18 cellular contexts compared by ENCODE assay signal in the genomic region with DNA sequence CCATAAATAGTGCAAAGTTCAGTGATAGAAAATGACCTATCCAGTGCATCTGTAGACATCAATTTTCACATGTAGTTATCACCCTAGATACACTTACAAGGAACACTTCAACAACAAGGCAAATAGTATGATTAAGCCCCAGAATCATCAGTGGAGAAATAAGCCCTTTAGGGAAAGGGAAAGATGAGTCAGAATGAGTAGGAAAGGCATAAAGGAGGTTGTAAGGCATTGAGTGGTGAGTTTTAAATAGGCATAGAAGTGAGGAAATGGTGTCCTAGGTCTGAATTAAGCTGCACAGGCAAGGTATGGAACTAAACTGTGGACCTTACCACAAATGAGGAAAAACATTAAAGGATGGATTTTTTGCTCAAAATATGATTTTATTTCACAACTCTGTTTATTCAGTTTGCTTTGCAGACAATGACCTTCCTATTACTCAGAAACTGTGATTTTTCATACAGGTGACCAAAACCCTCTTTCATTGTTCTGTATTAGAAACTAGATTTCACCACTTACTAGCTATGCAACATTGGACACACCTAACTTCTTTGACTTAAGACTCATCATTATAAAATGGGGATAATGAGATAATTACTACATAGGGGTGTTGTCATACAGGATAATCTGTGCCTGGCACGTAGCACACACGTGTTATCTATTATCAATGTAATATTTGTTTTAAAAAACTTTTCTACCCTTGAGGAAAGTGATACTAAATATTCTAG. TPM values are rescaled to one million over a fixed set of nuclear protein-coding genes. Genes with fewer than 3 reads are reported as not detected.
DNase-seq lines count a peak whose midpoint lies in the region; ATAC-seq and TF ChIP-seq lines count a peak whose summit lies in the region.
"Had no signal": no experiment of that assay in that cellular context is flagged by ENCODE, and none has a peak within 500 bp of the region (broad histone marks: within the 10 kb centered on the region; RNA-seq: fewer than 3 reads in every experiment).

No MANE protein-coding gene starts in this region.

- no peaks in the 10 kb centered on the region for H3K4me1 ChIP-seq in GM23338 (ENCODE audit: insufficient read depth)
- no peaks in the 10 kb centered on the region for H3K4me1 ChIP-seq in ascending aorta
- H3K4me1 ChIP-seq: colonic mucosa, right atrium auricular region, suprapubic skin had no signal

- H3K36me3 ChIP-seq in GM23338 (ENCODE audit: insufficient read depth), result no peaks in the 10 kb centered on the region
- no peaks in the 10 kb centered on the region for H3K36me3 ChIP-seq in ascending aorta
- H3K36me3 ChIP-seq: colonic mucosa, right atrium auricular region, suprapubic skin had no signal

- H3K9me2 ChIP-seq in GM23338 (ENCODE audit: insufficient read depth), result no peaks in the 10 kb centered on the region

- H3K27me3 Mint-ChIP-seq in GM23338 (ENCODE audit: insufficient read depth, low read depth, poor library complexity), result peaks cover 39% of the 10 kb centered on the region
- peaks cover 6% of the 10 kb centered on the region for H3K27me3 Mint-ChIP-seq in activated T-helper 1 cell treated with anti-CD3 and anti-CD28 coated beads, Interleukin-12 subunit alpha, Interleukin-12 subunit beta, Interleukin-2, Interleukin-4 antibody, amounts not matched to agents 30 ng/mL and 10 ng/mL and 1 ng/mL, durations not matched to agents 14 hours and 24 hours and 36 hours (ENCODE audit: insufficient read depth)

- H3K27me3 ChIP-seq in GM23338 (ENCODE audit: insufficient read depth), result peaks cover 65% of the 10 kb centered on the region
- H3K27me3 ChIP-seq in ascending aorta, result no peaks in the 10 kb centered on the region
- H3K27me3 ChIP-seq: colonic mucosa, right atrium auricular region, suprapubic skin had no signal

- no peak overlapping the region for H3K27ac ChIP-seq in GM23338 (ENCODE audit: low read depth)
- no peak overlapping the region for H3K27ac ChIP-seq in ascending aorta
- H3K27ac ChIP-seq: colonic mucosa, right atrium auricular region, suprapubic skin had no signal

- TF ChIP-seq CTCF in cardiac fibroblast (IDR thresholded peaks at IDR 0.05; ENCODE audit: low read depth, low read length) (no peak), GM23338 (conservative IDR thresholded peaks at IDR 0.05; ENCODE audit: low read depth in 2 of 2) (no peak), ascending aorta (IDR thresholded peaks at IDR 0.05) (no peak)

- intact Hi-C loops in ascending aorta (cut with DNase I), result no loop called here
- intact Hi-C loops in activated T-helper 1 cell treated with anti-CD3 and anti-CD28 coated beads, Interleukin-12 subunit alpha, Interleukin-12 subunit beta, Interleukin-2, Interleukin-4 antibody, amounts not matched to agents 30 ng/mL and 10 ng/mL and 1 ng/mL, durations not matched to agents 14 hours and 24 hours and 36 hours (cut with micrococcal nuclease), result no loop called here

- H3K9me3 ChIP-seq in ascending aorta, result no peaks in the 10 kb centered on the region
- H3K9me3 ChIP-seq: colonic mucosa, right atrium auricular region, suprapubic skin had no signal

- H3K4me3 ChIP-seq in cardiac fibroblast (replicated peaks in 1 of 2; ENCODE audit: low read depth in 2 of 2, low read length in 2 of 2) (no peak overlapping the region), GM23338 (no peak overlapping the region), ascending aorta (no peak overlapping the region)
- H3K4me3 ChIP-seq: colonic mucosa, right atrium auricular region, suprapubic skin had no signal

- 0 out of 3 replicates have a peak, but pooled peaks cover 1% of the 10 kb centered on the region for H3K36me3 Mint-ChIP-seq in GM23338 (ENCODE audit: low read depth)
- H3K36me3 Mint-ChIP-seq in activated T-helper 1 cell treated with anti-CD3 and anti-CD28 coated beads, Interleukin-12 subunit alpha, Interleukin-12 subunit beta, Interleukin-2, Interleukin-4 antibody, amounts not matched to agents 30 ng/mL and 10 ng/mL and 1 ng/mL, durations not matched to agents 14 hours and 24 hours and 36 hours (ENCODE audit: low read depth), result no peaks in the 10 kb centered on the region

- no peak overlapping the region for H3K27ac Mint-ChIP-seq in GM23338
- no peak overlapping the region for H3K27ac Mint-ChIP-seq in activated T-helper 1 cell treated with anti-CD3 and anti-CD28 coated beads, Interleukin-12 subunit alpha, Interleukin-12 subunit beta, Interleukin-2, Interleukin-4 antibody, amounts not matched to agents 30 ng/mL and 10 ng/mL and 1 ng/mL, durations not matched to agents 14 hours and 24 hours and 36 hours
- H3K27ac Mint-ChIP-seq: activated T-cell treated with anti-CD3 and anti-CD28 coated beads, Interleukin-2, amount 50 U/mL, for 24 hours had no signal

- DNase-seq in EH (ENCODE audit: low read depth) (peak; percentile 53), M059J (ENCODE audit: low read depth) (peak; percentile 68), cardiac fibroblast (ENCODE audit: low read depth in 2 of 2) (peak; percentile 4 to 75), kidney glomerular epithelial cell (lab: John Stamatoyannopoulos, UW) (peak; percentile 21), GM23338 (ENCODE audit: low spot score) (no peak), ascending aorta (ENCODE audit: low spot score in 2 of 2) (no peak)
- no peak for DNase-seq in NK-92 treated with Interleukin-12 subunit alpha and Interleukin-12 subunit beta, amount 100 ng/mL, for 24 hours (lab: John Stamatoyannopoulos, UW)
- DNase-seq in activated T-helper 1 cell treated with anti-CD3 and anti-CD28 coated beads, Interleukin-12 subunit alpha, Interleukin-12 subunit beta, Interleukin-2, Interleukin-4 antibody, amounts not matched to agents 30 ng/mL and 10 ng/mL and 1 ng/mL, durations not matched to agents 14 hours and 24 hours and 36 hours (ENCODE audit: low spot score), result no peak
- DNase-seq: activated CD4-positive, alpha-beta T cell treated with anti-CD3 and anti-CD28 coated beads, Interleukin-2, amount 50 U/mL, for 48 hours; activated T-cell treated with anti-CD3 and anti-CD28 coated beads, Interleukin-2, amount 50 U/mL, for 24 hours; colonic mucosa; COR-L47; hypothalamus; NCI-H2081; NCI-H69; nucleus accumbens had no signal

- H4K20me1 ChIP-seq in GM23338 (replicated peaks; ENCODE audit: insufficient read depth), result no peaks in the 10 kb centered on the region

- no peak overlapping the region for H3K4me3 Mint-ChIP-seq in GM23338
- H3K4me3 Mint-ChIP-seq in activated T-helper 1 cell treated with anti-CD3 and anti-CD28 coated beads, Interleukin-12 subunit alpha, Interleukin-12 subunit beta, Interleukin-2, Interleukin-4 antibody, amounts not matched to agents 30 ng/mL and 10 ng/mL and 1 ng/mL, durations not matched to agents 14 hours and 24 hours and 36 hours, result no peak overlapping the region
- H3K4me3 Mint-ChIP-seq: activated T-cell treated with anti-CD3 and anti-CD28 coated beads, Interleukin-2, amount 50 U/mL, for 24 hours had no signal

- peaks cover 5% of the 10 kb centered on the region; the same call in 2 of the 3 replicates for H3K9me3 Mint-ChIP-seq in GM23338
- H3K9me3 Mint-ChIP-seq in activated T-helper 1 cell treated with anti-CD3 and anti-CD28 coated beads, Interleukin-12 subunit alpha, Interleukin-12 subunit beta, Interleukin-2, Interleukin-4 antibody, amounts not matched to agents 30 ng/mL and 10 ng/mL and 1 ng/mL, durations not matched to agents 14 hours and 24 hours and 36 hours, result no peaks in the 10 kb centered on the region
- H3K9me3 Mint-ChIP-seq: activated T-cell treated with anti-CD3 and anti-CD28 coated beads, Interleukin-2, amount 50 U/mL, for 24 hours had no signal

- peaks cover 4% of the 10 kb centered on the region; the same call in 1 of the 3 replicates for H3K4me1 Mint-ChIP-seq in GM23338
- H3K4me1 Mint-ChIP-seq in activated T-helper 1 cell treated with anti-CD3 and anti-CD28 coated beads, Interleukin-12 subunit alpha, Interleukin-12 subunit beta, Interleukin-2, Interleukin-4 antibody, amounts not matched to agents 30 ng/mL and 10 ng/mL and 1 ng/mL, durations not matched to agents 14 hours and 24 hours and 36 hours (ENCODE audit: low read depth), result peaks cover 4% of the 10 kb centered on the region

- no peaks in the 10 kb centered on the region for H3F3A ChIP-seq in GM23338 (replicated peaks; ENCODE audit: low read depth)

- no peaks in the 10 kb centered on the region for H3K79me2 ChIP-seq in GM23338 (replicated peaks; ENCODE audit: insufficient read depth)

- no peak overlapping the region for H3K4me2 ChIP-seq in GM23338

- no peak overlapping the region for H2AFZ ChIP-seq in GM23338

- no peak for ATAC-seq in GM23338

TF ChIP-seq in GM23338, 12 proteins besides CTCF, POLR2A, EP300 and RAD21 (continues in another document):
- TF ChIP-seq POLR2AphosphoS5 (IDR thresholded peaks at IDR 0.05; ENCODE audit: low read depth), result no peak
- no peak for TF ChIP-seq ZNF114 (CRISPR knock-in tag; IDR thresholded peaks at IDR 0.05)
- TF ChIP-seq NANOG (IDR thresholded peaks at IDR 0.05; ENCODE audit: borderline replicate concordance), result no peak
- TF ChIP-seq, protein P1, sequence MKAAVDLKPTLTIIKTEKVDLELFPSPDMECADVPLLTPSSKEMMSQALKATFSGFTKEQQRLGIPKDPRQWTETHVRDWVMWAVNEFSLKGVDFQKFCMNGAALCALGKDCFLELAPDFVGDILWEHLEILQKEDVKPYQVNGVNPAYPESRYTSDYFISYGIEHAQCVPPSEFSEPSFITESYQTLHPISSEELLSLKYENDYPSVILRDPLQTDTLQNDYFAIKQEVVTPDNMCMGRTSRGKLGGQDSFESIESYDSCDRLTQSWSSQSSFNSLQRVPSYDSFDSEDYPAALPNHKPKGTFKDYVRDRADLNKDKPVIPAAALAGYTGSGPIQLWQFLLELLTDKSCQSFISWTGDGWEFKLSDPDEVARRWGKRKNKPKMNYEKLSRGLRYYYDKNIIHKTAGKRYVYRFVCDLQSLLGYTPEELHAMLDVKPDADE (IDR thresholded peaks at IDR 0.05), result no peak
- no peak for TF ChIP-seq ZNF331 (CRISPR knock-in tag; IDR thresholded peaks at IDR 0.05; ENCODE audit: low read depth)

RNA-seq across cellular contexts. Expression of a gene that starts 57.0 kb away (rescaled TPM):
- total RNA-seq in M059J (2014; rRNA removed; shearing (Covaris generic)), result 6.7 and 10.7 TPM in 2 replicates
- total RNA-seq in GM23338 (2014; rRNA removed; shearing (Covaris generic)), result 16.0 and 17.8 TPM in 2 replicates
- polyA plus RNA-seq in GM23338 (2016; fragmentation: Nextera tagmentation; extraction: Ambion mirVana), result 24.8 and 33.7 TPM in 2 replicates
- 5.2 TPM for total RNA-seq in ascending aorta
- 5.9 and 6.2 TPM in 2 replicates for total RNA-seq in activated T-helper 1 cell treated with anti-CD3 and anti-CD28 coated beads, Interleukin-12 subunit alpha, Interleukin-12 subunit beta, Interleukin-2, Interleukin-4 antibody, amounts not matched to agents 30 ng/mL and 10 ng/mL and 1 ng/mL, durations not matched to agents 14 hours and 24 hours and 36 hours

Comparison
In these comparisons a context has a peak if more than half of its experiments do, and no peak if none do; other contexts are left out.
1. DNase-seq: peak in EH (single experiment), M059J (single experiment), cardiac fibroblast (2 of 2) and kidney glomerular epithelial cell (single experiment); none in GM23338 (single experiment), ascending aorta (0 of 2), NK-92 treated with Interleukin-12 subunit alpha and Interleukin-12 subunit beta, amount 100 ng/mL, for 24 hours (single experiment) and activated T-helper 1 cell treated with anti-CD3 and anti-CD28 coated beads, Interleukin-12 subunit alpha, Interleukin-12 subunit beta, Interleukin-2, Interleukin-4 antibody, amounts not matched to agents 30 ng/mL and 10 ng/mL and 1 ng/mL, durations not matched to agents 14 hours and 24 hours and 36 hours (single experiment).